ENCODE assay signal across 22 cellular contexts in genomic region chr1:228046421-228047182, GRCh38. TPM values are rescaled to one million over a fixed set of nuclear protein-coding genes. Genes with fewer than 3 reads are reported as not detected.
"Had no signal": no experiment of that assay in that cellular context is flagged by ENCODE, and none has a peak within 500 bp of the region (broad histone marks: within the 10 kb centered on the region; RNA-seq: fewer than 3 reads in every experiment).

No MANE protein-coding gene starts in this region.

- H2AFZ ChIP-seq: hepatocyte had no signal

- H3K27me3 ChIP-seq: adrenal gland, testis had no signal

- H3K4me3 Mint-ChIP-seq: activated naive CD4-positive, alpha-beta T cell treated with anti-CD3 and anti-CD28 coated beads, Interleukin-2, amount 50 U/mL, for 24 hours; activated T-cell treated with anti-CD3 and anti-CD28 coated beads, Interleukin-2, amount 50 U/mL, for 72 hours; effector memory CD8-positive, alpha-beta T cell; stimulated activated effector memory CD8-positive, alpha-beta T cell treated with anti-CD3 and anti-CD28 coated beads, Interleukin-12 subunit alpha, Interleukin-12 subunit beta, amount 100 ng/mL, for 72 hours had no signal

- H3K9me3 Mint-ChIP-seq: activated naive CD4-positive, alpha-beta T cell treated with anti-CD3 and anti-CD28 coated beads, Interleukin-2, amount 50 U/mL, for 24 hours; effector memory CD8-positive, alpha-beta T cell; stimulated activated effector memory CD8-positive, alpha-beta T cell treated with anti-CD3 and anti-CD28 coated beads, Interleukin-12 subunit alpha, Interleukin-12 subunit beta, amount 100 ng/mL, for 72 hours had no signal

- H3K79me2 ChIP-seq: hepatocyte had no signal

- H3K36me3 Mint-ChIP-seq: stimulated activated effector memory CD8-positive, alpha-beta T cell treated with anti-CD3 and anti-CD28 coated beads, Interleukin-12 subunit alpha, Interleukin-12 subunit beta, amount 100 ng/mL, for 72 hours had no signal

- H3K36me3 ChIP-seq: adrenal gland, WERI-Rb-1 had no signal

- H3K4me1 ChIP-seq: adrenal gland, testis had no signal

- H3K27ac ChIP-seq: adrenal gland, hepatocyte, testis, WERI-Rb-1 had no signal

- ATAC-seq: activated T-cell treated with anti-CD3 and anti-CD28 coated beads, Interleukin-2, amount 50 U/mL, for 72 hours; effector memory CD8-positive, alpha-beta T cell; sciatic nerve; stimulated activated effector memory CD8-positive, alpha-beta T cell treated with anti-CD3 and anti-CD28 coated beads, Interleukin-12 subunit alpha, Interleukin-12 subunit beta, amount 100 ng/mL, for 72 hours had no signal

- H3K4me1 Mint-ChIP-seq: activated naive CD4-positive, alpha-beta T cell treated with anti-CD3 and anti-CD28 coated beads, Interleukin-2, amount 50 U/mL, for 24 hours; stimulated activated effector memory CD8-positive, alpha-beta T cell treated with anti-CD3 and anti-CD28 coated beads, Interleukin-12 subunit alpha, Interleukin-12 subunit beta, amount 100 ng/mL, for 72 hours had no signal

- H3K4me3 ChIP-seq: adrenal gland, hepatocyte, testis had no signal

- H3K27ac Mint-ChIP-seq: activated naive CD4-positive, alpha-beta T cell treated with anti-CD3 and anti-CD28 coated beads, Interleukin-2, amount 50 U/mL, for 24 hours; activated T-cell treated with anti-CD3 and anti-CD28 coated beads, Interleukin-2, amount 50 U/mL, for 72 hours; effector memory CD8-positive, alpha-beta T cell; stimulated activated effector memory CD8-positive, alpha-beta T cell treated with anti-CD3 and anti-CD28 coated beads, Interleukin-12 subunit alpha, Interleukin-12 subunit beta, amount 100 ng/mL, for 72 hours had no signal

- H3K4me2 ChIP-seq: hepatocyte had no signal

- DNase-seq: activated CD4-positive, alpha-beta T cell treated with anti-CD3 and anti-CD28 coated beads, Interleukin-2, amount 50 U/mL, for 4 hours; activated T-cell treated with anti-CD3 and anti-CD28 coated beads, Interleukin-2, amount 50 U/mL, for 72 hours; effector memory CD8-positive, alpha-beta T cell; foreskin fibroblast; left colon; stimulated activated CD4-positive, alpha-beta T cell treated with anti-CD3 and anti-CD28 coated beads, Interleukin-4, amount 100 ng/mL, for 24 hours; T-helper 2 cell; testis; WERI-Rb-1 had no signal

- H3K9me3 ChIP-seq: adrenal gland, testis had no signal

RNA-seq across cellular contexts. Expression of gene WNT3A, which starts 39.8 kb away (rescaled TPM):
- total RNA-seq: activated CD8-positive, alpha-beta memory T cell treated with anti-CD3 and anti-CD28 coated beads for 36 hours; activated T-cell treated with anti-CD3 and anti-CD28 coated beads, Interleukin-2, amount 50 U/mL, for 72 hours; adrenal gland; bronchial epithelial cell; dermis microvascular lymphatic vessel endothelial cell; glomerular endothelial cell; lung microvascular endothelial cell; myocyte; osteoblast; pulmonary artery endothelial cell; sciatic nerve had no signal
- polyA plus RNA-seq: adrenal gland, hepatocyte had no signal
